ENCODE assay signal across 7 cellular contexts in the genomic region with DNA sequence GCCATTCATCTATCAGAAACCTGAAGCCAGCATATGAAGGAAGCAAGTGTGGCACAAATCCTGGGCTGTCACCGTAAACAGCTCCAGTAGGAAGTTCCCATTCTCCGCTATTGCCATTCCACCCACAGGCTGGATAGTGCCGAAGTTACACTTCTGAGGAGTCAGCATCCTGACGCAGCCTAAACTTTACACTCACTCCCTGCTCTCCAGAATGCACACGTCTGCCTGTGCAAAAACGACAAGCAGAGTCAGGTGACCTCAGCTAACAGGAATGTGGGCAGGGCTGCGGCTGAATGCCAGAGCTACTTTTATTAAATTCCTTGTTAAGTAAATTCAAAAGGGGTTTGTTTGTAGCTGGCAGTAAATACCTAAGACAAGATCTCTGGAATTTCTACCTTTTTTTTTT. TPM values are rescaled to one million over a fixed set of nuclear protein-coding genes. Genes with fewer than 3 reads are reported as not detected.
DNase-seq lines count a peak whose midpoint lies in the region; TF ChIP-seq lines count a peak whose summit lies in the region.

No MANE protein-coding gene starts in this region.

- H3K27me3 ChIP-seq in iPS DF 6.9 (ENCODE audit: control insufficient read depth, insufficient read depth, low read length) (no peaks in the 10 kb centered on the region), thyroid gland (no peaks in the 10 kb centered on the region)

- H3K27ac ChIP-seq in iPS DF 6.9 (ENCODE audit: low read length) (no peak overlapping the region), thyroid gland (peak overlapping the region; percentile 85 to 98 (median 96))

- WGBS in iPS DF 6.9 (ENCODE audit: insufficient coverage, insufficient read length), result no CpG with 5 or more reads among the region's 7 CpGs
- 24 to 44% methylated on average over 7 of the region's 7 CpGs for WGBS in thyroid gland, 2 donors

- DNase-seq in HS-27A (ENCODE audit: low read depth) (peak; percentile 66), amniotic epithelial cell (ENCODE audit: low read depth) (peak; percentile 92), iPS DF 6.9 (ENCODE audit: low read depth, low spot score) (peak; percentile 29), thyroid gland (peak; percentile 97), DMS153 treated with DMSO at 0.1 percent for 48 hours (lab: John Stamatoyannopoulos, UW; ENCODE audit: unreplicated experiment) (no peak), SHP77 treated with DMSO at 0.1 percent for 48 hours (lab: John Stamatoyannopoulos, UW) (no peak)
- no peak for DNase-seq in activated CD4-positive, CD25-positive, alpha-beta regulatory T cell (lab: John Stamatoyannopoulos, UW)

- intact Hi-C loops in thyroid gland (cut with DNase I), result no loop called here

- TF ChIP-seq POLR2A in thyroid gland (IDR thresholded peaks at IDR 0.05), result peak; percentile 13 to 94

- no peak overlapping the region for H3K4me3 ChIP-seq in iPS DF 6.9 (ENCODE audit: low read length)
- H3K4me3 ChIP-seq in thyroid gland (replicated peaks in 1 of 3), result peak overlapping the region in 1 of 3 donors; percentile 12

- peaks cover 2% of the 10 kb centered on the region; the same call in 1 of the 2 replicates for H3K4me1 ChIP-seq in iPS DF 6.9 (ENCODE audit: control insufficient read depth, insufficient read depth, low read length)
- peaks cover 18 to 45% of the 10 kb centered on the region in 2 donors for H3K4me1 ChIP-seq in thyroid gland

- peaks cover 22% of the 10 kb centered on the region for H3K36me3 ChIP-seq in iPS DF 6.9 (ENCODE audit: control insufficient read depth, insufficient read depth, low read length)
- peaks cover 19 to 23% of the 10 kb centered on the region in 2 donors for H3K36me3 ChIP-seq in thyroid gland

- H3K9me3 ChIP-seq in iPS DF 6.9 (ENCODE audit: control insufficient read depth, insufficient read depth, low read length) (no peaks in the 10 kb centered on the region), thyroid gland (no peaks in the 10 kb centered on the region)

- TF ChIP-seq CTCF in thyroid gland (IDR thresholded peaks at IDR 0.05), result peak in 1 of 6 experiments; percentile 18

RNA-seq across cellular contexts. Expression of gene NFRKB, which starts 33.7 kb away (rescaled TPM):
- total RNA-seq in thyroid gland, result 10 to 100 TPM; 48.0 to 91.6 (median 64.3) TPM

RNA-seq across cellular contexts. Expression of gene TMEM45B, which starts 46.1 kb away (rescaled TPM):
- 10 to 100 TPM in 3 of 4 donors, 1 to 10 TPM in 1; 8.1 to 28.1 (median 21.9) TPM for total RNA-seq in thyroid gland

Comparison
In these comparisons a context has a peak if more than half of its experiments do, and no peak if none do; other contexts are left out.
1. DNase-seq: peak in HS-27A (single experiment), amniotic epithelial cell (single experiment), iPS DF 6.9 (single experiment) and thyroid gland (2 of 2); none in DMS153 treated with DMSO at 0.1 percent for 48 hours (single experiment), SHP77 treated with DMSO at 0.1 percent for 48 hours (single experiment) and activated CD4-positive, CD25-positive, alpha-beta regulatory T cell (0 of 4).